Comparison of ENCODE assay signal across 8 cellular contexts in the genomic region with DNA sequence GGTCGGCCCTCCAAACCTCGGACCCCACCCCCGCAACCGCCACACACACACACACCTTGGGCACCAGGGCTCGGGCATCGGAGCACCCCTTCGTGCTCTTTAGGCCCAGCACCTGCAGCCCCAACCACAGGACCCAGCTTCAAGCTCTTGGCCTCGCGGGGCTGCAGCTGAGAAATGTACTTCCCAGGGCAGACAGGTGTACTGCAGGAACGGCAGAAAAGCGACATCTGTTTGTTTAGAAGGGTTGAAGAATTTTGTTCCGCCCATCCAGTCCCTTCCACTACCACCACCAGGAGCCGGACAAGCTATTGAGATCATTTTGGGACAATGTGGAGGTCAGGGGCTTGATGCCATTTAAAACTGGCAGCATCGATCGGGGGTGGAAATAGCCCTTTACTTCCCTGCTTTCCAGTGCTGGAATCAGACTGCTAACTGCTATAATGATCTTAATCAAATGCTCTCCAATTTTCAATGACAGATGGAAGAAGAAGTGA. TPM values are rescaled to one million over a fixed set of nuclear protein-coding genes. Genes with fewer than 3 reads are reported as not detected.
DNase-seq lines count a peak whose midpoint lies in the region; ATAC-seq, FAIRE-seq and TF ChIP-seq lines count a peak whose summit lies in the region.

No MANE protein-coding gene starts in this region.

- H3K36me3 ChIP-seq in thymus (ENCODE audit: control insufficient read depth, insufficient read depth) = no peaks in the 10 kb centered on the region

- ATAC-seq in activated CD8-positive, alpha-beta T cell treated with anti-CD3 and anti-CD28 coated beads for 36 hours = peak; percentile 29
- ATAC-seq in activated CD8-positive, alpha-beta T cell treated with anti-CD3 and anti-CD28 coated beads, Interleukin-2, amount 10 ng/mL, durations not matched to agents 7 days and 5 days = no peak

- no peak for TF ChIP-seq POLR2A in GM12892 (IDR thresholded peaks at IDR 0.05; ENCODE audit: low read depth, low read length)

- peaks cover 49% of the 10 kb centered on the region for H3K27me3 Mint-ChIP-seq in activated CD8-positive, alpha-beta T cell treated with anti-CD3 and anti-CD28 coated beads for 36 hours
- H3K27me3 Mint-ChIP-seq in activated CD8-positive, alpha-beta T cell treated with anti-CD3 and anti-CD28 coated beads, Interleukin-2, amount 10 ng/mL, durations not matched to agents 7 days and 5 days (ENCODE audit: low read depth) = peaks cover 60% of the 10 kb centered on the region
- H3K27me3 Mint-ChIP-seq in activated T-helper 1 cell treated with anti-CD3 and anti-CD28 coated beads, Interleukin-12 subunit alpha, Interleukin-12 subunit beta, Interleukin-2, Interleukin-4 antibody, amounts not matched to agents 30 ng/mL and 10 ng/mL and 1 ng/mL, durations not matched to agents 14 hours and 24 hours and 36 hours (ENCODE audit: insufficient read depth) = peaks cover 51% of the 10 kb centered on the region

- no peaks in the 10 kb centered on the region for H3K36me3 Mint-ChIP-seq in activated CD8-positive, alpha-beta T cell treated with anti-CD3 and anti-CD28 coated beads for 36 hours (ENCODE audit: low read depth)
- no peaks in the 10 kb centered on the region for H3K36me3 Mint-ChIP-seq in activated CD8-positive, alpha-beta T cell treated with anti-CD3 and anti-CD28 coated beads, Interleukin-2, amount 10 ng/mL, durations not matched to agents 7 days and 5 days (ENCODE audit: low read depth)
- peaks cover 2% of the 10 kb centered on the region for H3K36me3 Mint-ChIP-seq in activated T-helper 1 cell treated with anti-CD3 and anti-CD28 coated beads, Interleukin-12 subunit alpha, Interleukin-12 subunit beta, Interleukin-2, Interleukin-4 antibody, amounts not matched to agents 30 ng/mL and 10 ng/mL and 1 ng/mL, durations not matched to agents 14 hours and 24 hours and 36 hours (ENCODE audit: low read depth)

- no peak for FAIRE-seq in GM12892 (lab: Jason Lieb, UNC)

- peaks cover 7% of the 10 kb centered on the region for H3K27me3 ChIP-seq in thymus (ENCODE audit: control insufficient read depth, insufficient read depth)

- H3K9me3 Mint-ChIP-seq in activated CD8-positive, alpha-beta T cell treated with anti-CD3 and anti-CD28 coated beads for 36 hours = no peaks in the 10 kb centered on the region
- no peaks in the 10 kb centered on the region for H3K9me3 Mint-ChIP-seq in activated CD8-positive, alpha-beta T cell treated with anti-CD3 and anti-CD28 coated beads, Interleukin-2, amount 10 ng/mL, durations not matched to agents 7 days and 5 days (ENCODE audit: insufficient read depth)
- H3K9me3 Mint-ChIP-seq in activated T-helper 1 cell treated with anti-CD3 and anti-CD28 coated beads, Interleukin-12 subunit alpha, Interleukin-12 subunit beta, Interleukin-2, Interleukin-4 antibody, amounts not matched to agents 30 ng/mL and 10 ng/mL and 1 ng/mL, durations not matched to agents 14 hours and 24 hours and 36 hours = no peaks in the 10 kb centered on the region

- POLR2A ChIA-PET in activated CD8-positive, alpha-beta T cell treated with anti-CD3 and anti-CD28 coated beads for 36 hours (lab: Charles Lee) = interaction anchor here (0.7 kb wide), 1 partner anchor 103 kb away, joined by 3 read pairs; no protein-coding TSS in a partner anchor
- POLR2A ChIA-PET in activated CD8-positive, alpha-beta T cell treated with anti-CD3 and anti-CD28 coated beads, Interleukin-2, amount 10 ng/mL, durations not matched to agents 7 days and 5 days (lab: Charles Lee) = interaction anchor here (1.0 kb wide), 1 partner anchor 166 kb away, joined by 3 read pairs; no protein-coding TSS in a partner anchor

- DNase-seq in activated CD8-positive, alpha-beta T cell treated with anti-CD3 and anti-CD28 coated beads for 36 hours = peak; percentile 19
- DNase-seq in activated CD8-positive, alpha-beta T cell treated with anti-CD3 and anti-CD28 coated beads, Interleukin-2, amount 10 ng/mL, durations not matched to agents 7 days and 5 days = no peak
- no peak for DNase-seq in activated T-helper 1 cell treated with anti-CD3 and anti-CD28 coated beads, Interleukin-12 subunit alpha, Interleukin-12 subunit beta, Interleukin-2, Interleukin-4 antibody, amounts not matched to agents 30 ng/mL and 10 ng/mL and 1 ng/mL, durations not matched to agents 14 hours and 24 hours and 36 hours (ENCODE audit: low spot score)
- peak; percentile 61 for DNase-seq in left kidney (ENCODE audit: low read depth, low spot score)
- no peak for DNase-seq in stimulated activated CD4-positive, alpha-beta T cell treated with anti-CD3 and anti-CD28 coated beads, Interleukin-1b, Interleukin-23, amount 100 ng/mL, for 48 hours
- DNase-seq in GM12892 (ENCODE audit: insufficient read length) = no peak
- DNase-seq in NOMO-1 treated with dmso at 0.1 percent for 144 hours (lab: John Stamatoyannopoulos, UW; ENCODE audit: unreplicated experiment) = no peak

- TF ChIP-seq CTCF in activated CD8-positive, alpha-beta T cell treated with anti-CD3 and anti-CD28 coated beads for 36 hours (IDR thresholded peaks at IDR 0.05) = no peak

- H3K4me3 Mint-ChIP-seq in activated CD8-positive, alpha-beta T cell treated with anti-CD3 and anti-CD28 coated beads for 36 hours = no peak overlapping the region
- H3K4me3 Mint-ChIP-seq in activated CD8-positive, alpha-beta T cell treated with anti-CD3 and anti-CD28 coated beads, Interleukin-2, amount 10 ng/mL, durations not matched to agents 7 days and 5 days = no peak overlapping the region
- H3K4me3 Mint-ChIP-seq in activated T-helper 1 cell treated with anti-CD3 and anti-CD28 coated beads, Interleukin-12 subunit alpha, Interleukin-12 subunit beta, Interleukin-2, Interleukin-4 antibody, amounts not matched to agents 30 ng/mL and 10 ng/mL and 1 ng/mL, durations not matched to agents 14 hours and 24 hours and 36 hours = peak overlapping the region; percentile 8

- H3K27ac Mint-ChIP-seq in activated CD8-positive, alpha-beta T cell treated with anti-CD3 and anti-CD28 coated beads for 36 hours = no peak overlapping the region
- no peak overlapping the region for H3K27ac Mint-ChIP-seq in activated CD8-positive, alpha-beta T cell treated with anti-CD3 and anti-CD28 coated beads, Interleukin-2, amount 10 ng/mL, durations not matched to agents 7 days and 5 days
- H3K27ac Mint-ChIP-seq in activated T-helper 1 cell treated with anti-CD3 and anti-CD28 coated beads, Interleukin-12 subunit alpha, Interleukin-12 subunit beta, Interleukin-2, Interleukin-4 antibody, amounts not matched to agents 30 ng/mL and 10 ng/mL and 1 ng/mL, durations not matched to agents 14 hours and 24 hours and 36 hours = no peak overlapping the region

- WGBS in thymus = 14% methylated on average over 15 of the region's 15 CpGs

- no peak overlapping the region for H3K27ac ChIP-seq in thymus (ENCODE audit: low read depth)

- CTCF ChIA-PET in activated CD8-positive, alpha-beta T cell treated with anti-CD3 and anti-CD28 coated beads for 36 hours (lab: Charles Lee) = interaction anchor here (1.4 kb wide), 2 partner anchors 11 to 90 kb away, joined by 4 to 5 read pairs; no protein-coding TSS in a partner anchor
- CTCF ChIA-PET in activated CD8-positive, alpha-beta T cell treated with anti-CD3 and anti-CD28 coated beads, Interleukin-2, amount 10 ng/mL, durations not matched to agents 7 days and 5 days (lab: Charles Lee) = interaction anchor here (0.5 to 1.2 kb wide), 2 partner anchors 92 to 165 kb away, joined by 3 read pairs; no protein-coding TSS in a partner anchor

- H3K4me3 ChIP-seq in thymus (ENCODE audit: low read length) = peak overlapping the region; percentile 48

- H3K4me1 Mint-ChIP-seq in activated CD8-positive, alpha-beta T cell treated with anti-CD3 and anti-CD28 coated beads for 36 hours (ENCODE audit: low read depth) = peaks cover 8% of the 10 kb centered on the region
- H3K4me1 Mint-ChIP-seq in activated CD8-positive, alpha-beta T cell treated with anti-CD3 and anti-CD28 coated beads, Interleukin-2, amount 10 ng/mL, durations not matched to agents 7 days and 5 days (ENCODE audit: low read depth) = peaks cover 7% of the 10 kb centered on the region
- H3K4me1 Mint-ChIP-seq in activated T-helper 1 cell treated with anti-CD3 and anti-CD28 coated beads, Interleukin-12 subunit alpha, Interleukin-12 subunit beta, Interleukin-2, Interleukin-4 antibody, amounts not matched to agents 30 ng/mL and 10 ng/mL and 1 ng/mL, durations not matched to agents 14 hours and 24 hours and 36 hours (ENCODE audit: low read depth) = peaks cover 6% of the 10 kb centered on the region

- H3K9me3 ChIP-seq in thymus (ENCODE audit: control insufficient read depth) = no peaks in the 10 kb centered on the region

- intact Hi-C loops in activated CD8-positive, alpha-beta T cell treated with anti-CD3 and anti-CD28 coated beads for 36 hours (cut with micrococcal nuclease) = no loop called here
- intact Hi-C loops in activated T-helper 1 cell treated with anti-CD3 and anti-CD28 coated beads, Interleukin-12 subunit alpha, Interleukin-12 subunit beta, Interleukin-2, Interleukin-4 antibody, amounts not matched to agents 30 ng/mL and 10 ng/mL and 1 ng/mL, durations not matched to agents 14 hours and 24 hours and 36 hours (cut with micrococcal nuclease) = loop anchor here (5.0 to 10.0 kb wide), 2 partner anchors 93 to 170 kb away; a partner anchor contains a TSS

- peaks cover 34% of the 10 kb centered on the region for H3K4me1 ChIP-seq in thymus (ENCODE audit: control insufficient read depth, insufficient read depth, low read length)

RNA-seq across cellular contexts. Expression of a gene that starts 1.7 kb away (rescaled TPM):
- total RNA-seq in activated CD8-positive, alpha-beta T cell treated with anti-CD3 and anti-CD28 coated beads for 36 hours = not detected
- not detected for total RNA-seq in activated CD8-positive, alpha-beta T cell treated with anti-CD3 and anti-CD28 coated beads, Interleukin-2, amount 10 ng/mL, durations not matched to agents 7 days and 5 days
- not detected in 2 replicates for total RNA-seq in activated T-helper 1 cell treated with anti-CD3 and anti-CD28 coated beads, Interleukin-12 subunit alpha, Interleukin-12 subunit beta, Interleukin-2, Interleukin-4 antibody, amounts not matched to agents 30 ng/mL and 10 ng/mL and 1 ng/mL, durations not matched to agents 14 hours and 24 hours and 36 hours
- polyA plus RNA-seq in thymus = 1.0 TPM
- polyA plus RNA-seq in GM12892 (2012; ENCODE audit: missing spikeins) = not detected

Comparison
In these comparisons a context has a peak if more than half of its experiments do, and no peak if none do; other contexts are left out.
1. DNase-seq: peak in activated CD8-positive, alpha-beta T cell treated with anti-CD3 and anti-CD28 coated beads for 36 hours (single experiment) and left kidney (single experiment); none in activated CD8-positive, alpha-beta T cell treated with anti-CD3 and anti-CD28 coated beads, Interleukin-2, amount 10 ng/mL, durations not matched to agents 7 days and 5 days (single experiment), activated T-helper 1 cell treated with anti-CD3 and anti-CD28 coated beads, Interleukin-12 subunit alpha, Interleukin-12 subunit beta, Interleukin-2, Interleukin-4 antibody, amounts not matched to agents 30 ng/mL and 10 ng/mL and 1 ng/mL, durations not matched to agents 14 hours and 24 hours and 36 hours (single experiment), stimulated activated CD4-positive, alpha-beta T cell treated with anti-CD3 and anti-CD28 coated beads, Interleukin-1b, Interleukin-23, amount 100 ng/mL, for 48 hours (single experiment), GM12892 (single experiment) and NOMO-1 treated with dmso at 0.1 percent for 144 hours (single experiment).